In genomic region chr6:137944403-137945148, GRCh38 we compare ENCODE assay signal across 8 cellular contexts.
DNase-seq lines count a peak whose midpoint lies in the region; ATAC-seq and TF ChIP-seq lines count a peak whose summit lies in the region.
"Not testable (repeated sequence)": the region's sequence is repeated elsewhere in the genome, so short reads cannot be mapped to it uniquely, and the experiment has no call there.

No MANE protein-coding gene starts in this region.

- not testable (repeated sequence) for H3K4me3 ChIP-seq in CD8-positive, alpha-beta T cell (ENCODE audit: low read depth, low read length); left lung

- not testable (repeated sequence) for H3K4me3 Mint-ChIP-seq in CD8-positive, alpha-beta T cell; endothelial cell (ENCODE audit: unreplicated experiment)
- peak overlapping the region; percentile 23 for H3K4me3 Mint-ChIP-seq in activated CD4-positive, alpha-beta T cell treated with anti-CD3 and anti-CD28 coated beads, Interleukin-2, amount 10 ng/mL, durations not matched to agents 24 days and 14 days
- peak overlapping the region; percentile 33 for H3K4me3 Mint-ChIP-seq in stimulated activated memory B cell treated with anti-CD40 and anti-IgM and Interleukin-4, amounts not matched to agents 10 μg/mL and 1 μg/mL and 100 μg/mL, for 72 hours

- not testable (repeated sequence) for H3K27me3 ChIP-seq in CD8-positive, alpha-beta T cell (ENCODE audit: insufficient read depth, low read length); left lung

- CTCF ChIA-PET in CD8-positive, alpha-beta T cell (lab: Charles Lee): interaction anchor here (0.7 to 5.6 kb wide), 39 partner anchors 9 to 285 kb away, joined by 3 to 72 read pairs (median 5); partner anchors contain the start of gene TNFAIP3

- intact Hi-C loops in CD8-positive, alpha-beta T cell (cut with DNase I, micrococcal nuclease): loop anchor here (1.0 to 5.0 kb wide), 8 partner anchors 16 to 239 kb away; no protein-coding TSS in a partner anchor
- intact Hi-C loops in activated CD4-positive, alpha-beta T cell treated with anti-CD3 and anti-CD28 coated beads, Interleukin-2, amount 10 ng/mL, durations not matched to agents 24 days and 14 days (cut with micrococcal nuclease): loop anchor here (1.0 to 5.0 kb wide), 4 partner anchors 71 to 238 kb away; partner anchors contain the start of gene PERP
- intact Hi-C loops in left lung (cut with DNase I): loop anchor here in 1 of 2 donors (10.0 kb wide), 1 partner anchor 240 kb away; no protein-coding TSS in a partner anchor

- TF ChIP-seq CTCF in CD8-positive, alpha-beta T cell (IDR thresholded peaks at IDR 0.05): peak; percentile 72
- TF ChIP-seq CTCF in endothelial cell (IDR thresholded peaks at IDR 0.05; ENCODE audit: unreplicated experiment) (peak; percentile 55), left lung (IDR thresholded peaks at IDR 0.05) (peak; percentile 74 to 75)

- peaks cover 21% of the 10 kb centered on the region for H3K4me1 Mint-ChIP-seq in CD8-positive, alpha-beta T cell (ENCODE audit: low read depth)
- peaks cover 57% of the 10 kb centered on the region for H3K4me1 Mint-ChIP-seq in activated CD4-positive, alpha-beta T cell treated with anti-CD3 and anti-CD28 coated beads, Interleukin-2, amount 10 ng/mL, durations not matched to agents 24 days and 14 days
- not testable (repeated sequence) for H3K4me1 Mint-ChIP-seq in endothelial cell (ENCODE audit: unreplicated experiment)
- peaks cover 55% of the 10 kb centered on the region for H3K4me1 Mint-ChIP-seq in stimulated activated memory B cell treated with anti-CD40 and anti-IgM and Interleukin-4, amounts not matched to agents 10 μg/mL and 1 μg/mL and 100 μg/mL, for 72 hours

- not testable (repeated sequence) for H3K36me3 ChIP-seq in CD8-positive, alpha-beta T cell (ENCODE audit: insufficient read depth, low read length); left lung

- not testable (repeated sequence) for H3K36me3 Mint-ChIP-seq in CD8-positive, alpha-beta T cell; activated CD4-positive, alpha-beta T cell treated with anti-CD3 and anti-CD28 coated beads, Interleukin-2, amount 10 ng/mL, durations not matched to agents 24 days and 14 days (ENCODE audit: low read depth); endothelial cell (ENCODE audit: low read depth, unreplicated experiment); stimulated activated memory B cell treated with anti-CD40 and anti-IgM and Interleukin-4, amounts not matched to agents 10 μg/mL and 1 μg/mL and 100 μg/mL, for 72 hours

- not testable (repeated sequence) for H3K9me3 Mint-ChIP-seq in CD8-positive, alpha-beta T cell; activated CD4-positive, alpha-beta T cell treated with anti-CD3 and anti-CD28 coated beads, Interleukin-2, amount 10 ng/mL, durations not matched to agents 24 days and 14 days; endothelial cell (ENCODE audit: unreplicated experiment); stimulated activated memory B cell treated with anti-CD40 and anti-IgM and Interleukin-4, amounts not matched to agents 10 μg/mL and 1 μg/mL and 100 μg/mL, for 72 hours

- POLR2A ChIA-PET in CD8-positive, alpha-beta T cell (lab: Charles Lee): interaction anchor here (0.6 to 2.1 kb wide), 5 partner anchors 15 to 240 kb away, joined by 3 to 18 read pairs (median 4); partner anchors contain the start of gene TNFAIP3

- H3K27me3 Mint-ChIP-seq in CD8-positive, alpha-beta T cell (ENCODE audit: low read depth); activated CD4-positive, alpha-beta T cell treated with anti-CD3 and anti-CD28 coated beads, Interleukin-2, amount 10 ng/mL, durations not matched to agents 24 days and 14 days; endothelial cell (ENCODE audit: unreplicated experiment); stimulated activated memory B cell treated with anti-CD40 and anti-IgM and Interleukin-4, amounts not matched to agents 10 μg/mL and 1 μg/mL and 100 μg/mL, for 72 hours: not testable (repeated sequence)

- H3K27ac ChIP-seq in CD8-positive, alpha-beta T cell (ENCODE audit: low read depth, low read length); left lung: not testable (repeated sequence)

- not testable (repeated sequence) for H3K9me3 ChIP-seq in CD8-positive, alpha-beta T cell (ENCODE audit: low read length); left lung

- peak; percentile 68 for ATAC-seq in CD8-positive, alpha-beta T cell
- ATAC-seq in GM19463 (IDR thresholded peaks at IDR 0.05; ENCODE audit: unreplicated experiment): peak; percentile 36
- peak; percentile 47 for ATAC-seq in HG03439 (IDR thresholded peaks at IDR 0.05; ENCODE audit: unreplicated experiment)
- ATAC-seq in left lung: peak; percentile 91
- ATAC-seq in stimulated activated memory B cell treated with anti-CD40 and anti-IgM and Interleukin-4, amounts not matched to agents 10 μg/mL and 1 μg/mL and 100 μg/mL, for 72 hours: peak; percentile 62

- H3K4me1 ChIP-seq in CD8-positive, alpha-beta T cell (ENCODE audit: insufficient read depth, low read length): peaks cover 17% of the 10 kb centered on the region
- H3K4me1 ChIP-seq in left lung: not testable (repeated sequence)

- H3K27ac Mint-ChIP-seq in CD8-positive, alpha-beta T cell; endothelial cell (ENCODE audit: unreplicated experiment): not testable (repeated sequence)
- H3K27ac Mint-ChIP-seq in activated CD4-positive, alpha-beta T cell treated with anti-CD3 and anti-CD28 coated beads, Interleukin-2, amount 10 ng/mL, durations not matched to agents 24 days and 14 days: peak overlapping the region; percentile 81
- peak overlapping the region; percentile 1 for H3K27ac Mint-ChIP-seq in stimulated activated memory B cell treated with anti-CD40 and anti-IgM and Interleukin-4, amounts not matched to agents 10 μg/mL and 1 μg/mL and 100 μg/mL, for 72 hours

- DNase-seq in CD8-positive, alpha-beta T cell: peak in 1 of 7 experiments; percentile 20
- peak; percentile 46 for DNase-seq in NCI-H748 treated with DMSO at 0.1 percent for 48 hours (lab: John Stamatoyannopoulos, UW)
- peak; percentile 77 for DNase-seq in activated CD4-positive, alpha-beta T cell treated with anti-CD3 and anti-CD28 coated beads, Interleukin-2, amount 10 ng/mL, durations not matched to agents 24 days and 14 days
- not testable (repeated sequence) for DNase-seq in endothelial cell (ENCODE audit: low spot score); left lung

Comparison
In these comparisons a context has a peak if more than half of its experiments do, and no peak if none do; other contexts are left out.
1. ATAC-seq: peak in every context shown above with its lines; median percentile 91 in left lung; 68 in CD8-positive, alpha-beta T cell; 62 in stimulated activated memory B cell treated with anti-CD40 and anti-IgM and Interleukin-4, amounts not matched to agents 10 μg/mL and 1 μg/mL and 100 μg/mL, for 72 hours; 47 in HG03439; 36 in GM19463.